In genomic region chr9:96654450-96655197, GRCh38 we compare ENCODE assay signal across 1 cellular context.
TF ChIP-seq lines count a peak whose summit lies in the region.

No MANE protein-coding gene starts in this region.

TF ChIP-seq in HepG2, 621 proteins besides CTCF, POLR2A, EP300 and RAD21 (continued from another document and continues in another):
- no peak for TF ChIP-seq THAP7 (CRISPR knock-in tag; IDR thresholded peaks at IDR 0.05)
- no peak for TF ChIP-seq CEBPZ (IDR thresholded peaks at IDR 0.05; ENCODE audit: low read length)
- TF ChIP-seq ZNF546 (CRISPR knock-in tag; conservative IDR thresholded peaks at IDR 0.05): no peak
- TF ChIP-seq, protein P1, sequence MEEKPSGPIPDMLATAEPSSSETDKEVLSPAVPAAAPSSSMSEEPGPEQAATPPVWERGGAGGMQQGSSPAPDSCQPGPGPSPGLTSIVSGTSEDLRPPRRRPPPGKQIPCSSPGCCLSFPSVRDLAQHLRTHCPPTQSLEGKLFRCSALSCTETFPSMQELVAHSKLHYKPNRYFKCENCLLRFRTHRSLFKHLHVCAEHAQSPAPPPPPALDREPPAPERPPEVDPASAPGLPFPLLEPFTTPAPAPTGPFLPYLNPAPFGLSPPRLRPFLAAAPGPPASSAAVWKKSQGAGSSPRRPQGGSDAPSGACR (CRISPR knock-in tag; IDR thresholded peaks at IDR 0.05): no peak
- no peak for TF ChIP-seq ZNF557 (CRISPR knock-in tag; IDR thresholded peaks at IDR 0.05)
- no peak for TF ChIP-seq NFE2L2 (IDR thresholded peaks at IDR 0.05; ENCODE audit: low read length)
- peak; percentile 84 for TF ChIP-seq ZNF687 (CRISPR knock-in tag; IDR thresholded peaks at IDR 0.05)
- TF ChIP-seq SATB2 (CRISPR knock-in tag; IDR thresholded peaks at IDR 0.05): no peak
- peak; percentile 73 for TF ChIP-seq HNRNPLL (IDR thresholded peaks at IDR 0.05; ENCODE audit: low read depth, low read length, poor library complexity, severe bottlenecking)
- no peak for TF ChIP-seq ZNF878 (CRISPR knock-in tag; IDR thresholded peaks at IDR 0.05)
- 0 out of 2 replicates have a peak, but pooled peaks have one; percentile 17 for TF ChIP-seq POLR2AphosphoS5 (IDR thresholded peaks at IDR 0.05; ENCODE audit: low read depth, low read length)
- TF ChIP-seq AKAP8 (CRISPR knock-in tag; IDR thresholded peaks at IDR 0.05): no peak
- 0 out of 2 replicates have a peak, but pooled peaks have one; percentile 65 for TF ChIP-seq ZFP90 (CRISPR knock-in tag; IDR thresholded peaks at IDR 0.05; ENCODE audit: borderline replicate concordance)
- TF ChIP-seq HNRNPUL1 (IDR thresholded peaks at IDR 0.05; ENCODE audit: low read depth, low read length): no peak
- TF ChIP-seq, protein P2, sequence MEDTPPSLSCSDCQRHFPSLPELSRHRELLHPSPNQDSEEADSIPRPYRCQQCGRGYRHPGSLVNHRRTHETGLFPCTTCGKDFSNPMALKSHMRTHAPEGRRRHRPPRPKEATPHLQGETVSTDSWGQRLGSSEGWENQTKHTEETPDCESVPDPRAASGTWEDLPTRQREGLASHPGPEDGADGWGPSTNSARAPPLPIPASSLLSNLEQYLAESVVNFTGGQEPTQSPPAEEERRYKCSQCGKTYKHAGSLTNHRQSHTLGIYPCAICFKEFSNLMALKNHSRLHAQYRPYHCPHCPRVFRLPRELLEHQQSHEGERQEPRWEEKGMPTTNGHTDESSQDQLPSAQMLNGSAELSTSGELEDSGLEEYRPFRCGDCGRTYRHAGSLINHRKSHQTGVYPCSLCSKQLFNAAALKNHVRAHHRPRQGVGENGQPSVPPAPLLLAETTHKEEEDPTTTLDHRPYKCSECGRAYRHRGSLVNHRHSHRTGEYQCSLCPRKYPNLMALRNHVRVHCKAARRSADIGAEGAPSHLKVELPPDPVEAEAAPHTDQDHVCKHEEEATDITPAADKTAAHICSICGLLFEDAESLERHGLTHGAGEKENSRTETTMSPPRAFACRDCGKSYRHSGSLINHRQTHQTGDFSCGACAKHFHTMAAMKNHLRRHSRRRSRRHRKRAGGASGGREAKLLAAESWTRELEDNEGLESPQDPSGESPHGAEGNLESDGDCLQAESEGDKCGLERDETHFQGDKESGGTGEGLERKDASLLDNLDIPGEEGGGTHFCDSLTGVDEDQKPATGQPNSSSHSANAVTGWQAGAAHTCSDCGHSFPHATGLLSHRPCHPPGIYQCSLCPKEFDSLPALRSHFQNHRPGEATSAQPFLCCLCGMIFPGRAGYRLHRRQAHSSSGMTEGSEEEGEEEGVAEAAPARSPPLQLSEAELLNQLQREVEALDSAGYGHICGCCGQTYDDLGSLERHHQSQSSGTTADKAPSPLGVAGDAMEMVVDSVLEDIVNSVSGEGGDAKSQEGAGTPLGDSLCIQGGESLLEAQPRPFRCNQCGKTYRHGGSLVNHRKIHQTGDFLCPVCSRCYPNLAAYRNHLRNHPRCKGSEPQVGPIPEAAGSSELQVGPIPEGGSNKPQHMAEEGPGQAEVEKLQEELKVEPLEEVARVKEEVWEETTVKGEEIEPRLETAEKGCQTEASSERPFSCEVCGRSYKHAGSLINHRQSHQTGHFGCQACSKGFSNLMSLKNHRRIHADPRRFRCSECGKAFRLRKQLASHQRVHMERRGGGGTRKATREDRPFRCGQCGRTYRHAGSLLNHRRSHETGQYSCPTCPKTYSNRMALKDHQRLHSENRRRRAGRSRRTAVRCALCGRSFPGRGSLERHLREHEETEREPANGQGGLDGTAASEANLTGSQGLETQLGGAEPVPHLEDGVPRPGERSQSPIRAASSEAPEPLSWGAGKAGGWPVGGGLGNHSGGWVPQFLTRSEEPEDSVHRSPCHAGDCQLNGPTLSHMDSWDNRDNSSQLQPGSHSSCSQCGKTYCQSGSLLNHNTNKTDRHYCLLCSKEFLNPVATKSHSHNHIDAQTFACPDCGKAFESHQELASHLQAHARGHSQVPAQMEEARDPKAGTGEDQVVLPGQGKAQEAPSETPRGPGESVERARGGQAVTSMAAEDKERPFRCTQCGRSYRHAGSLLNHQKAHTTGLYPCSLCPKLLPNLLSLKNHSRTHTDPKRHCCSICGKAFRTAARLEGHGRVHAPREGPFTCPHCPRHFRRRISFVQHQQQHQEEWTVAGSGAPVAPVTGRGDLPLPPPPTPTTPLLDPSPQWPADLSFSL (CRISPR knock-in tag; IDR thresholded peaks at IDR 0.05): no peak
- TF ChIP-seq MAF1 (CRISPR knock-in tag; IDR thresholded peaks at IDR 0.05; ENCODE audit: borderline replicate concordance): no peak
- TF ChIP-seq SRY (CRISPR knock-in tag; IDR thresholded peaks at IDR 0.05): peak; percentile 58; the same call in 1 of the 2 replicates
- TF ChIP-seq U2AF1 (optimal IDR thresholded peaks at IDR 0.05; ENCODE audit: low read depth, low read length): no peak
- 0 out of 2 replicates have a peak, but pooled peaks have one; percentile 41 for TF ChIP-seq CHCHD3 (CRISPR knock-in tag; IDR thresholded peaks at IDR 0.05)
- peak; percentile 14 for TF ChIP-seq ZEB1 (IDR thresholded peaks at IDR 0.05; ENCODE audit: insufficient replicate concordance, low read depth)
- no peak for TF ChIP-seq PAWR (CRISPR knock-in tag; IDR thresholded peaks at IDR 0.05; ENCODE audit: borderline replicate concordance)
- TF ChIP-seq FOSL1 (CRISPR knock-in tag; IDR thresholded peaks at IDR 0.05; ENCODE audit: borderline replicate concordance): no peak
- TF ChIP-seq TAF15 (IDR thresholded peaks at IDR 0.05; ENCODE audit: low read depth, low read length, poor library complexity, severe bottlenecking): no peak
- TF ChIP-seq SRSF9 (IDR thresholded peaks at IDR 0.05; ENCODE audit: borderline replicate concordance, insufficient read depth, low read depth, low read length, poor library complexity, severe bottlenecking): no peak
- TF ChIP-seq ATAD3A (CRISPR knock-in tag; IDR thresholded peaks at IDR 0.05): no peak
- TF ChIP-seq ZSCAN30 (CRISPR knock-in tag; IDR thresholded peaks at IDR 0.05): no peak
- no peak for TF ChIP-seq ZNF891 (CRISPR knock-in tag; IDR thresholded peaks at IDR 0.05)
- TF ChIP-seq ARID5B (CRISPR knock-in tag; IDR thresholded peaks at IDR 0.05): no peak
- no peak for TF ChIP-seq ZNF614 (CRISPR knock-in tag; IDR thresholded peaks at IDR 0.05; ENCODE audit: borderline replicate concordance)
- no peak for TF ChIP-seq POGZ (CRISPR knock-in tag; IDR thresholded peaks at IDR 0.05)
- TF ChIP-seq, protein P3, sequence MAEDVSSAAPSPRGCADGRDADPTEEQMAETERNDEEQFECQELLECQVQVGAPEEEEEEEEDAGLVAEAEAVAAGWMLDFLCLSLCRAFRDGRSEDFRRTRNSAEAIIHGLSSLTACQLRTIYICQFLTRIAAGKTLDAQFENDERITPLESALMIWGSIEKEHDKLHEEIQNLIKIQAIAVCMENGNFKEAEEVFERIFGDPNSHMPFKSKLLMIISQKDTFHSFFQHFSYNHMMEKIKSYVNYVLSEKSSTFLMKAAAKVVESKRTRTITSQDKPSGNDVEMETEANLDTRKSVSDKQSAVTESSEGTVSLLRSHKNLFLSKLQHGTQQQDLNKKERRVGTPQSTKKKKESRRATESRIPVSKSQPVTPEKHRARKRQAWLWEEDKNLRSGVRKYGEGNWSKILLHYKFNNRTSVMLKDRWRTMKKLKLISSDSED (CRISPR knock-in tag; IDR thresholded peaks at IDR 0.05): no peak
- TF ChIP-seq ZNF597 (CRISPR knock-in tag; IDR thresholded peaks at IDR 0.05): no peak
- no peak; the same call in 1 of the 2 replicates for TF ChIP-seq HDAC2 (CRISPR knock-in tag; IDR thresholded peaks at IDR 0.05)
- TF ChIP-seq ZNF552 (CRISPR knock-in tag; IDR thresholded peaks at IDR 0.05; ENCODE audit: borderline replicate concordance): no peak
- no peak for TF ChIP-seq ZNF235 (CRISPR knock-in tag; IDR thresholded peaks at IDR 0.05; ENCODE audit: borderline replicate concordance)
- no peak for TF ChIP-seq RORA (CRISPR knock-in tag; IDR thresholded peaks at IDR 0.05)
- peak; percentile 58 for TF ChIP-seq POLR2G (IDR thresholded peaks at IDR 0.05; ENCODE audit: low read depth, low read length)
- peak; percentile 72 for TF ChIP-seq ZFX (CRISPR knock-in tag; IDR thresholded peaks at IDR 0.05; ENCODE audit: low read depth)
